18 cellular contexts compared by ENCODE assay signal in genomic region chr1:82371844-82372498, GRCh38.
"Had no signal": no experiment of that assay in that cellular context is flagged by ENCODE, and none has a peak within 500 bp of the region (broad histone marks: within the 10 kb centered on the region; RNA-seq: fewer than 3 reads in every experiment).

No MANE protein-coding gene starts in this region.

- H3K36me3 ChIP-seq: cardiac muscle cell, colonic mucosa, neural progenitor cell, thoracic aorta had no signal

- H3K4me2 ChIP-seq: neural progenitor cell had no signal

- H3K4me1 Mint-ChIP-seq: activated CD8-positive, alpha-beta memory T cell treated with anti-CD3 and anti-CD28 coated beads, Interleukin-2, amount 10 ng/mL, durations not matched to agents 7 days and 5 days; activated naive CD8-positive, alpha-beta T cell treated with anti-CD3 and anti-CD28 coated beads, Interleukin-2, amount 10 ng/mL, durations not matched to agents 7 days and 5 days; neural progenitor cell; stimulated activated naive CD8-positive, alpha-beta T cell treated with anti-CD3 and anti-CD28 coated beads, Interleukin-15, amount 100 ng/mL, for 72 hours; T-helper 17 cell had no signal

- H3K27me3 ChIP-seq: cardiac muscle cell, colonic mucosa, neural progenitor cell had no signal

- H3K4me3 Mint-ChIP-seq: activated CD8-positive, alpha-beta memory T cell treated with anti-CD3 and anti-CD28 coated beads, Interleukin-2, amount 10 ng/mL, durations not matched to agents 7 days and 5 days; activated naive CD8-positive, alpha-beta T cell treated with anti-CD3 and anti-CD28 coated beads, Interleukin-2, amount 10 ng/mL, durations not matched to agents 7 days and 5 days; activated T-cell treated with anti-CD3 and anti-CD28 coated beads, Interleukin-2, amount 50 U/mL, for 4 hours; neural progenitor cell; stimulated activated naive CD8-positive, alpha-beta T cell treated with anti-CD3 and anti-CD28 coated beads, Interleukin-15, amount 100 ng/mL, for 72 hours; T-helper 17 cell had no signal

- H3K9ac ChIP-seq: neural progenitor cell had no signal

- H3K4me3 ChIP-seq: cardiac muscle cell, colonic mucosa, neural progenitor cell, thoracic aorta had no signal

- H3K9me3 Mint-ChIP-seq: stimulated activated naive CD8-positive, alpha-beta T cell treated with anti-CD3 and anti-CD28 coated beads, Interleukin-15, amount 100 ng/mL, for 72 hours had no signal

- H3K27ac Mint-ChIP-seq: activated CD8-positive, alpha-beta memory T cell treated with anti-CD3 and anti-CD28 coated beads, Interleukin-2, amount 10 ng/mL, durations not matched to agents 7 days and 5 days; activated naive CD8-positive, alpha-beta T cell treated with anti-CD3 and anti-CD28 coated beads, Interleukin-2, amount 10 ng/mL, durations not matched to agents 7 days and 5 days; neural progenitor cell; stimulated activated naive CD8-positive, alpha-beta T cell treated with anti-CD3 and anti-CD28 coated beads, Interleukin-15, amount 100 ng/mL, for 72 hours; T-helper 17 cell had no signal

- H3K4me1 ChIP-seq: colonic mucosa had no signal

- ATAC-seq: activated CD8-positive, alpha-beta memory T cell treated with anti-CD3 and anti-CD28 coated beads, Interleukin-2, amount 10 ng/mL, durations not matched to agents 7 days and 5 days; activated T-cell treated with anti-CD3 and anti-CD28 coated beads, Interleukin-2, amount 50 U/mL, for 4 hours; left ventricle myocardium superior; stimulated activated naive CD8-positive, alpha-beta T cell treated with anti-CD3 and anti-CD28 coated beads, Interleukin-15, amount 100 ng/mL, for 72 hours; T-helper 17 cell had no signal

- H3K27ac ChIP-seq: colonic mucosa, neural progenitor cell, thoracic aorta had no signal

- H3K36me3 Mint-ChIP-seq: activated CD8-positive, alpha-beta memory T cell treated with anti-CD3 and anti-CD28 coated beads, Interleukin-2, amount 10 ng/mL, durations not matched to agents 7 days and 5 days; activated naive CD8-positive, alpha-beta T cell treated with anti-CD3 and anti-CD28 coated beads, Interleukin-2, amount 10 ng/mL, durations not matched to agents 7 days and 5 days; neural progenitor cell had no signal

- H3K9me3 ChIP-seq: colonic mucosa, thoracic aorta had no signal

- H3K27me3 Mint-ChIP-seq: activated CD8-positive, alpha-beta memory T cell treated with anti-CD3 and anti-CD28 coated beads, Interleukin-2, amount 10 ng/mL, durations not matched to agents 7 days and 5 days; activated naive CD8-positive, alpha-beta T cell treated with anti-CD3 and anti-CD28 coated beads, Interleukin-2, amount 10 ng/mL, durations not matched to agents 7 days and 5 days; stimulated activated naive CD8-positive, alpha-beta T cell treated with anti-CD3 and anti-CD28 coated beads, Interleukin-15, amount 100 ng/mL, for 72 hours; T-helper 17 cell had no signal

- H2AFZ ChIP-seq: neural progenitor cell had no signal

- DNase-seq: activated CD4-positive, alpha-beta T cell treated with anti-CD3 and anti-CD28 coated beads, Interleukin-2, amount 50 U/mL, for 48 hours; activated CD8-positive, alpha-beta memory T cell treated with anti-CD3 and anti-CD28 coated beads, Interleukin-2, amount 10 ng/mL, durations not matched to agents 7 days and 5 days; activated effector memory CD4-positive, alpha-beta T cell treated with anti-CD3 and anti-CD28 coated beads, Interleukin-2, amount 50 U/mL, for 16 hours; activated naive CD8-positive, alpha-beta T cell treated with anti-CD3 and anti-CD28 coated beads, Interleukin-2, amount 10 ng/mL, durations not matched to agents 7 days and 5 days; activated T-cell treated with anti-CD3 and anti-CD28 coated beads, Interleukin-2, amount 50 U/mL, for 4 hours; aorta; colonic mucosa; kidney; left ventricle myocardium superior; retina; stimulated activated CD4-positive, alpha-beta T cell treated with anti-CD3 and anti-CD28 coated beads, Interleukin-15, amount 100 ng/mL, for 24 hours; stimulated activated CD4-positive, alpha-beta T cell treated with anti-CD3 and anti-CD28 coated beads, Interleukin-4, amount 100 ng/mL, for 4 hours; stimulated activated naive CD8-positive, alpha-beta T cell treated with anti-CD3 and anti-CD28 coated beads, Interleukin-15, amount 100 ng/mL, for 72 hours; T-helper 17 cell had no signal

- FAIRE-seq: kidney, urothelium cell line had no signal
